8 cellular contexts compared by ENCODE assay signal in genomic region chr14:30521899-30522736, GRCh38. TPM values are rescaled to one million over a fixed set of nuclear protein-coding genes. Genes with fewer than 3 reads are reported as not detected.
A peak's percentile ranks its signal among the peaks of the same experiment; 100 is the strongest.
DNase-seq lines count a peak whose midpoint lies in the region; ATAC-seq and TF ChIP-seq lines count a peak whose summit lies in the region.

No MANE protein-coding gene starts in this region.

- H3K27ac ChIP-seq in liver (ENCODE audit: low read depth in 1 of 2, low read length in 2 of 2) = no peak overlapping the region

- H3K27ac Mint-ChIP-seq in brain = peak overlapping the region in 2 of 5 experiments; percentile 18 to 27

- ATAC-seq in HG03066 (IDR thresholded peaks at IDR 0.05; ENCODE audit: low read depth, unreplicated experiment) (peak; percentile 66), GM18873 (IDR thresholded peaks at IDR 0.05; ENCODE audit: low FRiP score, unreplicated experiment) (no peak)

- peak overlapping the region in 1 of 2 donors; percentile 56 for H3K9ac ChIP-seq in liver (ENCODE audit: low read depth in 1 of 2, low read length in 2 of 2)

- TF ChIP-seq CTCF in GM12874 (IDR thresholded peaks at IDR 0.05; ENCODE audit: insufficient read depth, low read depth, low read length) (peak; percentile 61; the same call in 1 of the 2 replicates), brain (conservative IDR thresholded peaks at IDR 0.05) (peak; percentile 66 to 75), liver (IDR thresholded peaks at IDR 0.05; ENCODE audit: low read depth, low read length, missing input control) (peak; percentile 61)

- H3K4me3 Mint-ChIP-seq in brain = peak overlapping the region in 2 of 5 experiments; percentile 15 to 27

- no peaks in the 10 kb centered on the region for H3K36me3 Mint-ChIP-seq in brain

- no peak overlapping the region for H3K4me3 ChIP-seq in liver (ENCODE audit: low read depth in 1 of 3, low read length in 3 of 3)

- no peaks in the 10 kb centered on the region for H3K4me1 ChIP-seq in liver (ENCODE audit: control insufficient read depth in 4 of 4, insufficient read depth in 4 of 4, low read length in 3 of 4)

- H3K36me3 ChIP-seq in liver (ENCODE audit: control insufficient read depth in 4 of 4, insufficient read depth in 3 of 4, low read depth in 1 of 4, low read length in 3 of 4) = no peaks in the 10 kb centered on the region

- peaks cover 28% of the 10 kb centered on the region for H3K4me1 Mint-ChIP-seq in brain

- peak; percentile 67 to 78 for TF ChIP-seq RAD21 in liver (IDR thresholded peaks at IDR 0.05)

- no peaks in the 10 kb centered on the region for H3K9me3 ChIP-seq in liver (ENCODE audit: control insufficient read depth in 4 of 4, low read length in 3 of 4)

- no peaks in the 10 kb centered on the region for H3K27me3 Mint-ChIP-seq in brain

- peak; percentile 35 for DNase-seq in AG08396 (ENCODE audit: low spot score)
- DNase-seq in NCI-H446 (lab: John Stamatoyannopoulos, UW) = peak; percentile 54 to 78
- no peak for DNase-seq in posterior vena cava (ENCODE audit: low spot score)

- no peaks in the 10 kb centered on the region for H3K9me3 Mint-ChIP-seq in brain

- no peaks in the 10 kb centered on the region for H3K27me3 ChIP-seq in liver (ENCODE audit: control insufficient read depth in 4 of 4, insufficient read depth in 4 of 4, low read length in 3 of 4)

- WGBS in liver = 35% methylated on average over 9 of the region's 9 CpGs

- intact Hi-C loops in posterior vena cava (cut with DNase I) = no loop called here

TF ChIP-seq in liver, 16 proteins besides CTCF, POLR2A, EP300 and RAD21:
- no peak for TF ChIP-seq HNF4A (conservative IDR thresholded peaks at IDR 0.05)
- TF ChIP-seq GABPA (IDR thresholded peaks at IDR 0.05 in 1 of 2, conservative IDR thresholded peaks at IDR 0.05 in 1 of 2) = no peak
- no peak for TF ChIP-seq YY1 (IDR thresholded peaks at IDR 0.05)
- TF ChIP-seq ATF3 (IDR thresholded peaks at IDR 0.05) = no peak
- no peak for TF ChIP-seq REST (IDR thresholded peaks at IDR 0.05)
- no peak for TF ChIP-seq JUND (IDR thresholded peaks at IDR 0.05)
- no peak for TF ChIP-seq SP1 (IDR thresholded peaks at IDR 0.05)
- TF ChIP-seq MAX (IDR thresholded peaks at IDR 0.05) = no peak
- TF ChIP-seq TAF1 (conservative IDR thresholded peaks at IDR 0.05) = no peak
- TF ChIP-seq FOXA2 (IDR thresholded peaks at IDR 0.05) = no peak
- no peak for TF ChIP-seq HNF4G (IDR thresholded peaks at IDR 0.05)
- TF ChIP-seq FOXA1 (IDR thresholded peaks at IDR 0.05) = no peak
- TF ChIP-seq EGR1 (IDR thresholded peaks at IDR 0.05; ENCODE audit: low read depth in 2 of 2) = no peak
- TF ChIP-seq RXRA (IDR thresholded peaks at IDR 0.05) = no peak
- no peak for TF ChIP-seq NR2F2 (IDR thresholded peaks at IDR 0.05)
- no peak for TF ChIP-seq ZBTB33 (IDR thresholded peaks at IDR 0.05)
TF ChIP-seq in liver: peak in this region for 0.

RNA-seq across cellular contexts. Expression of gene G2E3, which starts 36.8 kb away (rescaled TPM):
- 3.4 TPM for polyA plus RNA-seq in brain (ENCODE audit: insufficient read depth, low read depth, low replicate concordance)
- 10 to 100 TPM in 1 of 2 donors, 1 to 10 TPM in 1; 6.4 to 14.0 TPM for total RNA-seq in liver
- 1 to 10 TPM; 2.4 to 5.0 TPM for polyA plus RNA-seq in liver
- 10 to 100 TPM; 13.7 to 15.2 TPM for total RNA-seq in posterior vena cava
